14 cellular contexts compared by ENCODE assay signal in genomic region chr4:185721949-185722316, GRCh38.
DNase-seq lines count a peak whose midpoint lies in the region; ATAC-seq and TF ChIP-seq lines count a peak whose summit lies in the region.
"Had no signal": no experiment of that assay in that cellular context is flagged by ENCODE, and none has a peak within 500 bp of the region (broad histone marks: within the 10 kb centered on the region; RNA-seq: fewer than 3 reads in every experiment).

No MANE protein-coding gene starts in this region.

- DNase-seq in ascending aorta (ENCODE audit: low spot score in 2 of 2): no peak
- no peak for DNase-seq in hepatocyte (ENCODE audit: low spot score)
- DNase-seq in skeletal muscle cell (ENCODE audit: low read depth): peak; percentile 72
- DNase-seq in Kasumi-1 (lab: John Stamatoyannopoulos, UW): no peak
- DNase-seq in stimulated activated naive CD8-positive, alpha-beta T cell treated with anti-CD3 and anti-CD28 coated beads, Interleukin-15, Interleukin-2, amounts not matched to agents 100 U/mL and 50 U/mL, for 24 hours: no peak
- DNase-seq in occipital lobe (lab: John Stamatoyannopoulos, UW): no peak
- DNase-seq: activated CD4-positive, alpha-beta memory T cell treated with anti-CD3 and anti-CD28 coated beads, Interleukin-2, amount 10 ng/mL, durations not matched to agents 7 days and 5 days; central memory CD4-positive, alpha-beta T cell; NCI-H1105; NCI-H526 treated with DMSO at 0.1 percent for 48 hours; retina; T1000 had no signal

- H3K4me3 ChIP-seq in HEK293 (ENCODE audit: low read depth, low read length) (no peak overlapping the region), ascending aorta (no peak overlapping the region), hepatocyte (no peak overlapping the region), skeletal muscle cell (ENCODE audit: low read depth, low read length) (no peak overlapping the region)

- H3K4me1 ChIP-seq in HEK293 (ENCODE audit: control insufficient read depth, insufficient read depth, low read length): peaks cover 8% of the 10 kb centered on the region; the same call in 1 of the 2 replicates
- H3K4me1 ChIP-seq in ascending aorta: peaks cover 3 to 16% of the 10 kb centered on the region in 2 donors
- peaks cover 26% of the 10 kb centered on the region for H3K4me1 ChIP-seq in hepatocyte (ENCODE audit: insufficient read depth)

- H3K9me3 ChIP-seq in HEK293 (ENCODE audit: control insufficient read depth, insufficient read depth, low read depth, low read length): no peaks in the 10 kb centered on the region
- H3K9me3 ChIP-seq in ascending aorta: no peaks in the 10 kb centered on the region
- H3K9me3 ChIP-seq in hepatocyte (ENCODE audit: low read depth): no peaks in the 10 kb centered on the region

- H3K4me2 ChIP-seq in hepatocyte: peak overlapping the region; percentile 25

- H3K27me3 ChIP-seq in ascending aorta (no peaks in the 10 kb centered on the region), hepatocyte (no peaks in the 10 kb centered on the region)

- H3K79me2 ChIP-seq in hepatocyte: no peaks in the 10 kb centered on the region

- ATAC-seq in stimulated activated naive CD8-positive, alpha-beta T cell treated with anti-CD3 and anti-CD28 coated beads, Interleukin-15, Interleukin-2, amounts not matched to agents 100 U/mL and 50 U/mL, for 24 hours: no peak
- ATAC-seq in GM18907 (IDR thresholded peaks at IDR 0.05; ENCODE audit: unreplicated experiment): no peak

- H3K27ac ChIP-seq in HEK293 (ENCODE audit: extremely low read depth, low read depth, low read length) (no peak overlapping the region), ascending aorta (peak overlapping the region; percentile 75 to 76), hepatocyte (peak overlapping the region; percentile 74)

- no peak overlapping the region for H2AFZ ChIP-seq in hepatocyte

- no peaks in the 10 kb centered on the region for H3K9me2 ChIP-seq in hepatocyte (replicated peaks; ENCODE audit: insufficient read depth)

- POLR2A ChIA-PET in HEK293 (lab: Yijun Ruan, JAX): no interaction called here

- CTCF ChIA-PET in HEK293 (lab: Yijun Ruan, JAX): interaction anchor here (0.7 to 1.2 kb wide), 2 partner anchors 33 to 81 kb away, joined by 3 to 7 read pairs; no protein-coding TSS in a partner anchor

- 20% methylated on average over 3 of the region's 3 CpGs for WGBS in hepatocyte (ENCODE audit: low lambda C conversion rate, missing lambda C conversion rate)

- TF ChIP-seq CTCF in HEK293 (tag by site-specific recombination; IDR thresholded peaks at IDR 0.05) (no peak), ascending aorta (IDR thresholded peaks at IDR 0.05) (no peak), hepatocyte (IDR thresholded peaks at IDR 0.05; ENCODE audit: poor library complexity) (no peak)

- H4K20me1 ChIP-seq in hepatocyte (ENCODE audit: insufficient read depth, poor library complexity, severe bottlenecking): no peaks in the 10 kb centered on the region

- no peaks in the 10 kb centered on the region for H3K36me3 ChIP-seq in HEK293 (ENCODE audit: control insufficient read depth in 2 of 2, insufficient read depth in 1 of 2, low read length in 2 of 2)
- H3K36me3 ChIP-seq in ascending aorta: no peaks in the 10 kb centered on the region
- no peaks in the 10 kb centered on the region for H3K36me3 ChIP-seq in hepatocyte (replicated peaks; ENCODE audit: insufficient read depth, low read depth)

- intact Hi-C loops in ascending aorta (cut with DNase I): loop anchor here (5.0 kb wide), 1 partner anchor 305 kb away; no protein-coding TSS in a partner anchor

TF ChIP-seq in HEK293, 187 proteins besides CTCF, POLR2A, EP300 and RAD21 (continues in another document):
- no peak for TF ChIP-seq ZNF544 (tag by site-specific recombination; IDR thresholded peaks at IDR 0.05)
- no peak for TF ChIP-seq ZNF561 (tag by site-specific recombination; IDR thresholded peaks at IDR 0.05; ENCODE audit: borderline replicate concordance)
- 0 out of 2 replicates have a peak, but pooled peaks have one; percentile 40 for TF ChIP-seq ZNF362 (tag by site-specific recombination; IDR thresholded peaks at IDR 0.05)
- no peak for TF ChIP-seq KLF1 (tag by site-specific recombination; IDR thresholded peaks at IDR 0.05)
- TF ChIP-seq ZEB2 (tag by site-specific recombination; IDR thresholded peaks at IDR 0.05): peak; percentile 52; the same call in 1 of the 2 replicates
- TF ChIP-seq ZBTB48 (tag by site-specific recombination; IDR thresholded peaks at IDR 0.05): no peak
- TF ChIP-seq ZNF621 (tag by site-specific recombination; IDR thresholded peaks at IDR 0.05): no peak
- TF ChIP-seq ZNF292 (tag by site-specific recombination; IDR thresholded peaks at IDR 0.05; ENCODE audit: borderline replicate concordance, low read depth): no peak
- no peak for TF ChIP-seq ZNF701 (tag by site-specific recombination; IDR thresholded peaks at IDR 0.05)
- TF ChIP-seq ZNF112 (tag by site-specific recombination; IDR thresholded peaks at IDR 0.05): no peak
- no peak for TF ChIP-seq SP7 (tag by site-specific recombination; IDR thresholded peaks at IDR 0.05)
- no peak for TF ChIP-seq ZNF610 (tag by site-specific recombination; IDR thresholded peaks at IDR 0.05; ENCODE audit: borderline replicate concordance)
- peak; percentile 40; the same call in 1 of the 2 replicates for TF ChIP-seq BCL6B (tag by site-specific recombination; IDR thresholded peaks at IDR 0.05)
- TF ChIP-seq ZNF324 (tag by site-specific recombination; IDR thresholded peaks at IDR 0.05): no peak
- TF ChIP-seq ZNF629 (tag by site-specific recombination; IDR thresholded peaks at IDR 0.05): peak; percentile 68
- TF ChIP-seq ZFP41 (tag by site-specific recombination; IDR thresholded peaks at IDR 0.05; ENCODE audit: borderline replicate concordance): no peak
- TF ChIP-seq ZNF549 (tag by site-specific recombination; IDR thresholded peaks at IDR 0.05): no peak
- TF ChIP-seq RBAK (tag by site-specific recombination; IDR thresholded peaks at IDR 0.05): no peak
- TF ChIP-seq ZNF423 (tag by site-specific recombination; IDR thresholded peaks at IDR 0.05): no peak
- TF ChIP-seq ZNF776 (tag by site-specific recombination; IDR thresholded peaks at IDR 0.05; ENCODE audit: borderline replicate concordance): no peak
- no peak for TF ChIP-seq ZBTB17 (tag by site-specific recombination; IDR thresholded peaks at IDR 0.05)
- TF ChIP-seq ZNF133 (tag by site-specific recombination; IDR thresholded peaks at IDR 0.05): no peak
- TF ChIP-seq ZNF48 (tag by site-specific recombination; IDR thresholded peaks at IDR 0.05): no peak
